Comparison of ENCODE assay signal across 8 cellular contexts in genomic region chr17:74737299-74738050, GRCh38. TPM values are rescaled to one million over a fixed set of nuclear protein-coding genes. Genes with fewer than 3 reads are reported as not detected.
DNase-seq lines count a peak whose midpoint lies in the region; ATAC-seq and TF ChIP-seq lines count a peak whose summit lies in the region.

No MANE protein-coding gene starts in this region.

- peaks cover 48% of the 10 kb centered on the region for H3K4me1 Mint-ChIP-seq in central memory CD8-positive, alpha-beta T cell

- H3K4me1 ChIP-seq in SJCRH30 (peaks cover 25% of the 10 kb centered on the region), lung (ENCODE audit: control insufficient read depth in 2 of 2, insufficient read depth in 2 of 2, low read length in 2 of 2) (peaks cover 0 to 14% of the 10 kb centered on the region in 2 donors), upper lobe of right lung (peaks cover 36% of the 10 kb centered on the region)

- no peaks in the 10 kb centered on the region for H3K27me3 Mint-ChIP-seq in central memory CD8-positive, alpha-beta T cell

- H3K4me3 ChIP-seq in AG09309 (ENCODE audit: control insufficient read depth, low read depth, low read length): no peak overlapping the region
- H3K4me3 ChIP-seq in SJCRH30: peak overlapping the region; percentile 49
- no peak overlapping the region for H3K4me3 ChIP-seq in lung
- peak overlapping the region; percentile 45 for H3K4me3 ChIP-seq in upper lobe of right lung

- H3K36me3 ChIP-seq in SJCRH30 (no peaks in the 10 kb centered on the region), lung (ENCODE audit: control insufficient read depth in 2 of 2, insufficient read depth in 2 of 2, low read length in 2 of 2) (no peaks in the 10 kb centered on the region), upper lobe of right lung (no peaks in the 10 kb centered on the region)

- H3K36me3 Mint-ChIP-seq in central memory CD8-positive, alpha-beta T cell (ENCODE audit: insufficient read depth): peaks cover 14% of the 10 kb centered on the region

- H3K9me3 Mint-ChIP-seq in central memory CD8-positive, alpha-beta T cell: no peaks in the 10 kb centered on the region

- ATAC-seq in GM21825 (IDR thresholded peaks at IDR 0.05; ENCODE audit: unreplicated experiment): peak; percentile 7
- ATAC-seq in central memory CD8-positive, alpha-beta T cell (replicated peaks; ENCODE audit: extremely low read depth, poor library complexity, severe bottlenecking): peak; percentile 33
- ATAC-seq in lung (ENCODE audit: insufficient read depth, low FRiP score): no peak
- peak; percentile 50 for ATAC-seq in upper lobe of right lung
- ATAC-seq in GM19324 (IDR thresholded peaks at IDR 0.05; ENCODE audit: low FRiP score, unreplicated experiment): no peak

- H3K27me3 ChIP-seq in SJCRH30: peaks cover 17% of the 10 kb centered on the region; the same call in 1 of the 2 replicates
- H3K27me3 ChIP-seq in lung (ENCODE audit: control insufficient read depth, insufficient read depth): no peaks in the 10 kb centered on the region
- H3K27me3 ChIP-seq in upper lobe of right lung: peaks cover 29% of the 10 kb centered on the region

- H3K27ac Mint-ChIP-seq in central memory CD8-positive, alpha-beta T cell (ENCODE audit: low read depth): peak overlapping the region; percentile 93

- DNase-seq in AG09309 (ENCODE audit: low read depth) (no peak), SJCRH30 (peak; percentile 74 to 81), lung (ENCODE audit: low spot score) (no peak), upper lobe of right lung (no peak), DMS114 treated with DMSO at 0.1 percent for 48 hours (lab: John Stamatoyannopoulos, UW; ENCODE audit: unreplicated experiment) (no peak)
- peak in 1 of 2 donors; percentile 38 for DNase-seq in central memory CD8-positive, alpha-beta T cell (ENCODE audit: low spot score in 2 of 2)

- WGBS in lung, 2 donors: 1 to 3% methylated on average over 38 of the region's 38 CpGs

- intact Hi-C loops in upper lobe of right lung (cut with DNase I): no loop called here

- peak; percentile 38 for TF ChIP-seq CTCF in AG09309 (IDR thresholded peaks at IDR 0.05; ENCODE audit: control insufficient read depth, insufficient read depth, low read depth, low read length, missing control alignments)
- peak; percentile 15 for TF ChIP-seq CTCF in lung (IDR thresholded peaks at IDR 0.05; ENCODE audit: control extremely low read depth, extremely low read depth)
- peak; percentile 40 for TF ChIP-seq CTCF in upper lobe of right lung (IDR thresholded peaks at IDR 0.05)

- H3K4me3 Mint-ChIP-seq in central memory CD8-positive, alpha-beta T cell: peak overlapping the region; percentile 85

- peak overlapping the region; percentile 2; the same call in 1 of the 2 replicates for H3K27ac ChIP-seq in SJCRH30
- H3K27ac ChIP-seq in lung (ENCODE audit: low read depth in 1 of 2, low read length in 1 of 2): peak overlapping the region in 1 of 2 donors; percentile 5
- H3K27ac ChIP-seq in upper lobe of right lung: peak overlapping the region; percentile 42

- no peaks in the 10 kb centered on the region for H3K9me3 ChIP-seq in SJCRH30 (replicated peaks)
- no peaks in the 10 kb centered on the region for H3K9me3 ChIP-seq in lung (ENCODE audit: control insufficient read depth in 2 of 2, insufficient read depth in 1 of 2, low read length in 1 of 2)
- H3K9me3 ChIP-seq in upper lobe of right lung: no peaks in the 10 kb centered on the region

RNA-seq across cellular contexts. Expression of gene RAB37, which starts 0.4 kb away (rescaled TPM):
- 1.3 and 3.0 TPM in 2 replicates for total RNA-seq in SJCRH30 (2014; rRNA removed; shearing (Covaris generic))
- total RNA-seq in lung (1 to 10 TPM; 5.9 to 7.3 TPM), upper lobe of right lung (6.8 TPM)
- polyA plus RNA-seq in lung: 1 to 10 TPM; 3.2 to 6.0 TPM

RNA-seq across cellular contexts. Expression of gene NHERF1, which starts 11.0 kb away (rescaled TPM):
- total RNA-seq in SJCRH30 (2014; rRNA removed; shearing (Covaris generic)): 42.0 and 45.4 TPM in 2 replicates
- total RNA-seq in lung: 10 to 100 TPM; 18.3 to 58.2 TPM
- 10 to 100 TPM; 18.6 to 37.6 TPM for polyA plus RNA-seq in lung
- total RNA-seq in upper lobe of right lung: 28.4 TPM

RNA-seq across cellular contexts. Expression of gene CD300LF, which starts 24.8 kb away (rescaled TPM):
- total RNA-seq in SJCRH30 (2014; rRNA removed; shearing (Covaris generic)): not detected in 2 replicates
- total RNA-seq in lung (10 to 100 TPM in 1 of 2 donors, 1 to 10 TPM in 1; 8.6 to 30.8 TPM), upper lobe of right lung (38.0 TPM)
- 10 to 100 TPM; 21.7 to 35.1 TPM for polyA plus RNA-seq in lung

RNA-seq across cellular contexts. Expression of gene NAT9, which starts 38.7 kb away (rescaled TPM):
- 47.7 and 50.1 TPM in 2 replicates for total RNA-seq in SJCRH30 (2014; rRNA removed; shearing (Covaris generic))
- total RNA-seq in lung: 10 to 100 TPM; 27.1 to 47.4 TPM
- 10 to 100 TPM; 36.5 to 36.7 TPM for polyA plus RNA-seq in lung
- total RNA-seq in upper lobe of right lung: 40.8 TPM

Comparison
In these comparisons a context has a peak if more than half of its experiments do, and no peak if none do; other contexts are left out.
1. DNase-seq: peak in SJCRH30 (2 of 2); none in AG09309 (single experiment), lung (single experiment), upper lobe of right lung (single experiment) and DMS114 treated with DMSO at 0.1 percent for 48 hours (single experiment).
2. H3K4me3 ChIP-seq: peak in SJCRH30 (single experiment) and upper lobe of right lung (single experiment); none in AG09309 (single experiment) and lung (single experiment).
3. ATAC-seq: peak in GM21825 (single experiment), central memory CD8-positive, alpha-beta T cell (single experiment) and upper lobe of right lung (single experiment); none in lung (single experiment) and GM19324 (single experiment).
4. Peak in every context shown above with its lines, with median percentiles within 50 percentile points of each other: CTCF ChIP-seq.